Comparison of ENCODE assay signal across 9 cellular contexts in the genomic region with DNA sequence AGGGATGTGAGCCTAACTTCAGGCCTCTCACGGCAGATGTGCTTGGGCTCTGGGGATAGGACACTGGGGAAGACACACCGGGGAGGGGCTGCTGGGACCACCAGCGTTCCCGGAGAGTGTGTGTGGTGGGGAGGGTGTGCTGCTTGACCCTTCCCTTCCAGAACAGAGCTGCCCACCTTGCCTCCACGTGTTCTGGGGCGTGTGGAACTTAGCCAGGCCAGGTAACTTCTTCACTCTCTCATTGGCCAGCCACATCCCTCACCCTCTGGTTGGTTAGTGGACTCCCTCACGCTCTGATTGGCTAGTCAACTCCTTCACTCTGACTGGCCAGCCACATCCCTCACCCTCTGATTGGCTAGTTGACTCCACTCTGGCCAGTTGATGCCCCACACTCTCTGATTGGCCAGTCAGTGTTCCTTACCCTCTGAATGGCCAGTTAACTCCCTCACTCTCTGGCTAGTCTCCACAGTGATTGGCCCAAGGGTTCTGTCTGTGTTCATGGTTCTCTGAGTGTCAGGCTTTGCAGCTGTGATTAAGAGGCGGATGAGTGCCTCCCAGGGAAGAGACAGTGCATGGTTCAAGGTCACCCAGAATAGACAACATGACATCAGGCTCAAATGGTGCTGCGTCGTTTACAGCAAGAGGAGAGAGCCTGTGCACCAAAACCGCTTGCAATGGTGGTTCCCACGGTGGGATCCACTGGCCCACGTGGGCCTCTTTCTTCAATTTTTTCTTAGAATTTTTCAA. TPM values are rescaled to one million over a fixed set of nuclear protein-coding genes. Genes with fewer than 3 reads are reported as not detected.
DNase-seq lines count a peak whose midpoint lies in the region; ATAC-seq and TF ChIP-seq lines count a peak whose summit lies in the region.
"Had no signal": no experiment of that assay in that cellular context is flagged by ENCODE, and none has a peak within 500 bp of the region (broad histone marks: within the 10 kb centered on the region; RNA-seq: fewer than 3 reads in every experiment).

No MANE protein-coding gene starts in this region.

- H3K4me1 Mint-ChIP-seq in endodermal cell = no peaks in the 10 kb centered on the region

- no peak overlapping the region for H3K9ac ChIP-seq in endodermal cell (ENCODE audit: extremely low read depth, low read length, poor library complexity, severe bottlenecking)

- H3K9me3 Mint-ChIP-seq in endodermal cell = peaks cover 12% of the 10 kb centered on the region

- no peak overlapping the region for H3K4me3 Mint-ChIP-seq in endodermal cell

- no peaks in the 10 kb centered on the region for H3K36me3 ChIP-seq in endodermal cell (ENCODE audit: control insufficient read depth, insufficient read depth, low read length)
- no peaks in the 10 kb centered on the region for H3K36me3 ChIP-seq in osteoblast (ENCODE audit: insufficient read depth, low read length)

- H3K27me3 Mint-ChIP-seq in endodermal cell (ENCODE audit: insufficient read depth) = no peaks in the 10 kb centered on the region

- no peaks in the 10 kb centered on the region for H3K79me2 ChIP-seq in osteoblast (ENCODE audit: insufficient read depth, low read length)

- H3K27ac Mint-ChIP-seq in endodermal cell = no peak overlapping the region

- DNase-seq in NCI-H146 (lab: John Stamatoyannopoulos, UW) (peak; percentile 34), NCI-H146 treated with DMSO at 0.1 percent for 48 hours (lab: John Stamatoyannopoulos, UW; ENCODE audit: unreplicated experiment) (no peak), NCI-H524 treated with DMSO at 0.1 percent for 48 hours (lab: John Stamatoyannopoulos, UW) (peak; percentile 58), endodermal cell (peak; percentile 87), osteoblast (ENCODE audit: insufficient read length, low spot score, missing footprints) (peak; percentile 84), NOMO-1 treated with dmso at 0.1 percent for 144 hours (lab: John Stamatoyannopoulos, UW; ENCODE audit: unreplicated experiment) (no peak)

- H3K36me3 Mint-ChIP-seq in endodermal cell (ENCODE audit: low read depth) = peaks cover 2% of the 10 kb centered on the region

- TF ChIP-seq CTCF in endodermal cell (conservative IDR thresholded peaks at IDR 0.05) = no peak
- no peak for TF ChIP-seq CTCF in osteoblast (IDR thresholded peaks at IDR 0.05; ENCODE audit: extremely low read depth, low read depth, low read length)

- WGBS in endodermal cell (ENCODE audit: insufficient coverage in 1 of 2, insufficient read length in 1 of 2), 2 experiments = 92% methylated on average over 12 of the region's 13 CpGs

- no peak overlapping the region for H3K4me2 ChIP-seq in osteoblast (ENCODE audit: insufficient read depth, low read length)

- H4K20me1 ChIP-seq in osteoblast (ENCODE audit: insufficient read depth, low read length) = no peaks in the 10 kb centered on the region

- H3K9me3 ChIP-seq in endodermal cell (ENCODE audit: control insufficient read depth, low read length) (peaks cover 8% of the 10 kb centered on the region), osteoblast (ENCODE audit: low read depth, low read length) (no peaks in the 10 kb centered on the region)

- no peaks in the 10 kb centered on the region for H3K4me1 ChIP-seq in endodermal cell (ENCODE audit: control insufficient read depth, insufficient read depth, low read length)
- no peaks in the 10 kb centered on the region for H3K4me1 ChIP-seq in osteoblast (ENCODE audit: insufficient read depth, low read length)

- H3K4me3 ChIP-seq in endodermal cell (ENCODE audit: low read length) = no peak overlapping the region
- H3K4me3 ChIP-seq in osteoblast (ENCODE audit: insufficient read depth, low read length) = no peak overlapping the region

- H3K27me3 ChIP-seq in endodermal cell (ENCODE audit: control insufficient read depth, insufficient read depth, low read length, poor library complexity, severe bottlenecking) (no peaks in the 10 kb centered on the region), osteoblast (ENCODE audit: insufficient read depth, low read length) (no peaks in the 10 kb centered on the region)

- H2AFZ ChIP-seq in osteoblast (ENCODE audit: low read length) = no peak overlapping the region

- H3K27ac ChIP-seq in endodermal cell (ENCODE audit: low read depth, low read length) (no peak overlapping the region), osteoblast (ENCODE audit: low read depth, low read length) (no peak overlapping the region)

- ATAC-seq in GM19035 (IDR thresholded peaks at IDR 0.05; ENCODE audit: unreplicated experiment) (no peak), HG03460 (IDR thresholded peaks at IDR 0.05; ENCODE audit: unreplicated experiment) (no peak)

RNA-seq across cellular contexts. Expression of gene TMEM235, which starts 10.0 kb away (rescaled TPM):
- under 1 TPM in 1 of 2 donors, not detected in 1; 0.33 TPM for total RNA-seq in endodermal cell
- not detected for polyA plus RNA-seq in endodermal cell (2013, experiment 1 of 2)
- polyA plus RNA-seq in endodermal cell (2013, experiment 2 of 2) = 0.33 TPM
- not detected in 2 replicates for total RNA-seq in osteoblast
- polyA plus RNA-seq: BJ had no signal

RNA-seq across cellular contexts. Expression of gene BIRC5, which starts 27.4 kb away (rescaled TPM):
- total RNA-seq in endodermal cell (10 to 100 TPM; 59.7 to 89.6 TPM), osteoblast (8.0 and 11.5 TPM in 2 replicates)
- 113 TPM for polyA plus RNA-seq in endodermal cell (2013, experiment 1 of 2)
- polyA plus RNA-seq in endodermal cell (2013, experiment 2 of 2) = 112 TPM

RNA-seq across cellular contexts. Expression of gene AFMID, which starts 54.3 kb away (rescaled TPM):
- 10 to 100 TPM; 46.5 to 52.4 TPM for total RNA-seq in endodermal cell
- polyA plus RNA-seq in endodermal cell (2013, experiment 1 of 2) = 52.0 TPM
- polyA plus RNA-seq in endodermal cell (2013, experiment 2 of 2) = 48.2 TPM
- 20.0 and 23.2 TPM in 2 replicates for total RNA-seq in osteoblast

RNA-seq across cellular contexts. Expression of gene TK1, which starts 54.6 kb away (rescaled TPM):
- 10 to 100 TPM; 81.0 to 97.4 TPM for total RNA-seq in endodermal cell
- polyA plus RNA-seq in endodermal cell (2013, experiment 1 of 2) = 44.3 TPM
- polyA plus RNA-seq in endodermal cell (2013, experiment 2 of 2) = 48.8 TPM
- total RNA-seq in osteoblast = 17.7 and 23.9 TPM in 2 replicates

Comparison
In these comparisons a context has a peak if more than half of its experiments do, and no peak if none do; other contexts are left out.
1. DNase-seq: peak in NCI-H146 (single experiment), NCI-H524 treated with DMSO at 0.1 percent for 48 hours (single experiment), endodermal cell (single experiment) and osteoblast (single experiment); none in NCI-H146 treated with DMSO at 0.1 percent for 48 hours (single experiment) and NOMO-1 treated with dmso at 0.1 percent for 144 hours (single experiment).